ENCODE assay signal across 1 cellular context in the genomic region with DNA sequence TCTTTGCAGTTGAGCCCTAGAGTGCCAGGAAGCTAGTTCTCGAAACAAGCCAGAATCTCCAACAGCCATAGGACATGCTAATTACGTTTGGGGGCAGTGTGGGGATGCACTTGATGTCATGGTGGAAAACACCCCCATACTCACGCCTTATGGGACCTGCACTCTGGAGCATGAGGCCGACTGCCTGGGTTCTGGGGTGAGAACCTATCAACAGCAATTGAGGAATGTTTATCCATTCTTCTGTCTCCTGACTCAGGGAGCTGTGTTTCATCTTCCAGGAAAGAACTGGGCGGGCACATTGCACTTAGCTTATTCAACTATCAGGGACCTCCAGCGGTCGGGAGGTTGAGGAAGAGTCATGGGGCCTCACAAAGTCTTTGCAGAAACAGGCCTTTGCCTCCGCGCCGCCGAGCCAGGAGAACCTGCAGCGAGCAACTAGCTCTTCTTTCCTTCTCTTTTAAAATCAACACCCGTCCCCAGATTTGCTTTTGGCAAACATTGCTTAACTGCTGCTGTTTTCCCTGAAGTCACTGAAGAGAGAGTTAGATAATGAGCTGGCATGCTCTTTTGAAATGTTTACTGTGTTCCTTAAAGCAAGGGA.
TF ChIP-seq lines count a peak whose summit lies in the region.

No MANE protein-coding gene starts in this region.

TF ChIP-seq in HepG2, 621 proteins besides CTCF, POLR2A, EP300 and RAD21 (continued from another document and continues in another):
- TF ChIP-seq, protein P1, sequence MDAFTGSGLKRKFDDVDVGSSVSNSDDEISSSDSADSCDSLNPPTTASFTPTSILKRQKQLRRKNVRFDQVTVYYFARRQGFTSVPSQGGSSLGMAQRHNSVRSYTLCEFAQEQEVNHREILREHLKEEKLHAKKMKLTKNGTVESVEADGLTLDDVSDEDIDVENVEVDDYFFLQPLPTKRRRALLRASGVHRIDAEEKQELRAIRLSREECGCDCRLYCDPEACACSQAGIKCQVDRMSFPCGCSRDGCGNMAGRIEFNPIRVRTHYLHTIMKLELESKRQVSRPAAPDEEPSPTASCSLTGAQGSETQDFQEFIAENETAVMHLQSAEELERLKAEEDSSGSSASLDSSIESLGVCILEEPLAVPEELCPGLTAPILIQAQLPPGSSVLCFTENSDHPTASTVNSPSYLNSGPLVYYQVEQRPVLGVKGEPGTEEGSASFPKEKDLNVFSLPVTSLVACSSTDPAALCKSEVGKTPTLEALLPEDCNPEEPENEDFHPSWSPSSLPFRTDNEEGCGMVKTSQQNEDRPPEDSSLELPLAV (CRISPR knock-in tag; conservative IDR thresholded peaks at IDR 0.05; ENCODE audit: low read depth) = no peak
- TF ChIP-seq NR3C1 (CRISPR knock-in tag; IDR thresholded peaks at IDR 0.05) = no peak
- TF ChIP-seq, protein P2, sequence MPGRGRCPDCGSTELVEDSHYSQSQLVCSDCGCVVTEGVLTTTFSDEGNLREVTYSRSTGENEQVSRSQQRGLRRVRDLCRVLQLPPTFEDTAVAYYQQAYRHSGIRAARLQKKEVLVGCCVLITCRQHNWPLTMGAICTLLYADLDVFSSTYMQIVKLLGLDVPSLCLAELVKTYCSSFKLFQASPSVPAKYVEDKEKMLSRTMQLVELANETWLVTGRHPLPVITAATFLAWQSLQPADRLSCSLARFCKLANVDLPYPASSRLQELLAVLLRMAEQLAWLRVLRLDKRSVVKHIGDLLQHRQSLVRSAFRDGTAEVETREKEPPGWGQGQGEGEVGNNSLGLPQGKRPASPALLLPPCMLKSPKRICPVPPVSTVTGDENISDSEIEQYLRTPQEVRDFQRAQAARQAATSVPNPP (CRISPR knock-in tag; IDR thresholded peaks at IDR 0.05) = no peak
- no peak for TF ChIP-seq CHCHD3 (CRISPR knock-in tag; IDR thresholded peaks at IDR 0.05)
- TF ChIP-seq MAF1 (CRISPR knock-in tag; IDR thresholded peaks at IDR 0.05; ENCODE audit: borderline replicate concordance) = no peak
- no peak; the same call in 1 of the 2 replicates for TF ChIP-seq TGIF2 (CRISPR knock-in tag; IDR thresholded peaks at IDR 0.05)
- TF ChIP-seq, protein P3, sequence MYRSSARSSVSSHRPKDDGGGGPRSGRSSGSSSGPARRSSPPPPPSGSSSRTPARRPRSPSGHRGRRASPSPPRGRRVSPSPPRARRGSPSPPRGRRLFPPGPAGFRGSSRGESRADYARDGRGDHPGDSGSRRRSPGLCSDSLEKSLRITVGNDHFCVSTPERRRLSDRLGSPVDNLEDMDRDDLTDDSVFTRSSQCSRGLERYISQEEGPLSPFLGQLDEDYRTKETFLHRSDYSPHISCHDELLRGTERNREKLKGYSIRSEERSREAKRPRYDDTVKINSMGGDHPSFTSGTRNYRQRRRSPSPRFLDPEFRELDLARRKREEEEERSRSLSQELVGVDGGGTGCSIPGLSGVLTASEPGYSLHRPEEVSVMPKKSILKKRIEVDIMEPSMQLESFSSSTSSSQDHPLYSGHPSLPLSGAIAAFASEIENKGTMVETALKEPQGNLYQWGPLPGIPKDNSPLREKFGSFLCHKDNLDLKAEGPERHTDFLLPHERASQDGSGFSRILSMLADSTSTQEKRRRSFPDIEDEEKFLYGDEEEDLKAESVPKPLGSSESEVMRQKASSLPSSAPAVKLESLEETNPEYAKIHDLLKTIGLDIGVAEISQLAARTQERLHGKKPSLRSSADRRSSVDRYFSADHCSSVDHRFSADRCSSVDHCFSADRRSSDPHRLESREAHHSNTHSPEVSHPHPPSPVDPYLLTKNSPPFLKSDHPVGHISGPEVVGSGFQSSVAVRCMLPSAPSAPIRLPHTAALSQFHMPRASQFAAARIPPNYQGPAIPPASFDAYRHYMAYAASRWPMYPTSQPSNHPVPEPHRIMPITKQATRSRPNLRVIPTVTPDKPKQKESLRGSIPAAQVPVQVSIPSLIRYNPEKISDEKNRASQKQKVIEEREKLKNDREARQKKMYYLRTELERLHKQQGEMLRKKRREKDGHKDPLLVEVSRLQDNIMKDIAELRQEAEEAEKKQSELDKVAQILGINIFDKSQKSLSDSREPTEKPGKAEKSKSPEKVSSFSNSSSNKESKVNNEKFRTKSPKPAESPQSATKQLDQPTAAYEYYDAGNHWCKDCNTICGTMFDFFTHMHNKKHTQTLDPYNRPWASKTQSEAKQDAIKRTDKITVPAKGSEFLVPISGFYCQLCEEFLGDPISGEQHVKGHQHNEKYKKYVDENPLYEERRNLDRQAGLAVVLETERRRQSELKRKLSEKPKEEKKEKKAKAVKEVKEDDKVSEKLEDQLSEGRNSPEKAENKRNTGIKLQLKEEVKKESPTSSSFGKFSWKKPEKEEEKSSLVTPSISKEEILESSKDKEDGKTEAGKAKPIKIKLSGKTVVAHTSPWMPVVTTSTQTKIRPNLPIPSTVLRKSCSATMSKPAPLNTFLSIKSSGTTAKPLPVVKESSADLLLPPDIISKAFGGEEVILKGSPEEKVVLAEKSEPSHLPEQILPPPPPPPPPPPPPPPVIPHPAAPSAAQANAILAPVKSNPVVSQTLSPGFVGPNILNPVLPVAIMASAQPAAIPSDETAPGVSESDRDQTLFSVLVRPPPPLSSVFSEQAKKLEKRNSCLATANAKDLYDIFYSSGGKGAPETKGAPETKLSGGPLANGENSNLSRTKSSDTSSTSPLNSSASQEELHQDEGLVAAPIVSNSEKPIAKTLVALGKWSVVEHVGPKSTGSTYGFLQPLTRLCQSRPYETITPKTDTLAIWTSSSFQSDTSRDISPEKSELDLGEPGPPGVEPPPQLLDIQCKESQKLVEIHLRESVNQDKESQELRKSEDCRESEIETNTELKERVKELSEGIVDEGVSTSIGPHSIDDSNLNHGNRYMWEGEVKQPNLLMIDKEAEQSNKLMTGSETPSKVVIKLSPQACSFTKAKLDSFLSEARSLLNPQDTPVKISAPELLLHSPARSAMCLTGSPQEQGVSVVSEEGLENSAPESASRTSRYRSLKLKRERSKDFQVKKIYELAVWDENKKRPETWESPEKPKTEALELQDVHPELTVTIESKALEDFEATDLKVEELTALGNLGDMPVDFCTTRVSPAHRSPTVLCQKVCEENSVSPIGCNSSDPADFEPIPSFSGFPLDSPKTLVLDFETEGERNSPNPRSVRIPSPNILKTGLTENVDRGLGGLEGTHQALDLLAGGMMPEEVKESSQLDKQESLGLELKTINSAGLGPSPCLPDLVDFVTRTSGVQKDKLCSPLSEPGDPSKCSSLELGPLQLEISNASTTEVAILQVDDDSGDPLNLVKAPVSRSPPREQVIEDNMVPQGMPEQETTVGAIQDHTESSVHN (CRISPR knock-in tag; IDR thresholded peaks at IDR 0.05) = no peak
- TF ChIP-seq, protein P4, sequence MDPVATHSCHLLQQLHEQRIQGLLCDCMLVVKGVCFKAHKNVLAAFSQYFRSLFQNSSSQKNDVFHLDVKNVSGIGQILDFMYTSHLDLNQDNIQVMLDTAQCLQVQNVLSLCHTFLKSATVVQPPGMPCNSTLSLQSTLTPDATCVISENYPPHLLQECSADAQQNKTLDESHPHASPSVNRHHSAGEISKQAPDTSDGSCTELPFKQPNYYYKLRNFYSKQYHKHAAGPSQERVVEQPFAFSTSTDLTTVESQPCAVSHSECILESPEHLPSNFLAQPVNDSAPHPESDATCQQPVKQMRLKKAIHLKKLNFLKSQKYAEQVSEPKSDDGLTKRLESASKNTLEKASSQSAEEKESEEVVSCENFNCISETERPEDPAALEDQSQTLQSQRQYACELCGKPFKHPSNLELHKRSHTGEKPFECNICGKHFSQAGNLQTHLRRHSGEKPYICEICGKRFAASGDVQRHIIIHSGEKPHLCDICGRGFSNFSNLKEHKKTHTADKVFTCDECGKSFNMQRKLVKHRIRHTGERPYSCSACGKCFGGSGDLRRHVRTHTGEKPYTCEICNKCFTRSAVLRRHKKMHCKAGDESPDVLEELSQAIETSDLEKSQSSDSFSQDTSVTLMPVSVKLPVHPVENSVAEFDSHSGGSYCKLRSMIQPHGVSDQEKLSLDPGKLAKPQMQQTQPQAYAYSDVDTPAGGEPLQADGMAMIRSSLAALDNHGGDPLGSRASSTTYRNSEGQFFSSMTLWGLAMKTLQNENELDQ (CRISPR knock-in tag; IDR thresholded peaks at IDR 0.05; ENCODE audit: borderline replicate concordance) = no peak
- TF ChIP-seq, protein P5, sequence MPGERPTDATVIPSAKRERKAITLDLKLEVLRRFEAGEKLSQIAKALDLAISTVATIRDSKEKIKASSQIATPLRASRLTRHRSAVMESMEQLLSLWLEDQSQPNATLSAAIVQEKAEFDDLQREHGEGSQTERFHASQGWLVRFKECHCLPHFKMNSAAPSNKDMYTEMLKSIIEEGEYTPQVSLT (CRISPR knock-in tag; IDR thresholded peaks at IDR 0.05; ENCODE audit: borderline replicate concordance, low read depth) = no peak
- no peak for TF ChIP-seq RBAK (CRISPR knock-in tag; IDR thresholded peaks at IDR 0.05)
- TF ChIP-seq STAG1 (CRISPR knock-in tag; IDR thresholded peaks at IDR 0.05) = peak; percentile 16; the same call in 1 of the 2 replicates
- no peak for TF ChIP-seq ZFP90 (CRISPR knock-in tag; IDR thresholded peaks at IDR 0.05; ENCODE audit: borderline replicate concordance)
- TF ChIP-seq ELF1 (CRISPR knock-in tag; IDR thresholded peaks at IDR 0.05) = peak; percentile 43; the same call in 1 of the 2 replicates
- TF ChIP-seq SOX6 (IDR thresholded peaks at IDR 0.05) = no peak
- TF ChIP-seq SOX6 (CRISPR knock-in tag; IDR thresholded peaks at IDR 0.05) = peak; percentile 75
- TF ChIP-seq, protein P6, sequence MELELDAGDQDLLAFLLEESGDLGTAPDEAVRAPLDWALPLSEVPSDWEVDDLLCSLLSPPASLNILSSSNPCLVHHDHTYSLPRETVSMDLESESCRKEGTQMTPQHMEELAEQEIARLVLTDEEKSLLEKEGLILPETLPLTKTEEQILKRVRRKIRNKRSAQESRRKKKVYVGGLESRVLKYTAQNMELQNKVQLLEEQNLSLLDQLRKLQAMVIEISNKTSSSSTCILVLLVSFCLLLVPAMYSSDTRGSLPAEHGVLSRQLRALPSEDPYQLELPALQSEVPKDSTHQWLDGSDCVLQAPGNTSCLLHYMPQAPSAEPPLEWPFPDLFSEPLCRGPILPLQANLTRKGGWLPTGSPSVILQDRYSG (CRISPR knock-in tag; IDR thresholded peaks at IDR 0.05) = no peak
- TF ChIP-seq PHF8 (CRISPR knock-in tag; IDR thresholded peaks at IDR 0.05) = peak; percentile 32; the same call in 1 of the 2 replicates
- no peak for TF ChIP-seq NRL (CRISPR knock-in tag; IDR thresholded peaks at IDR 0.05; ENCODE audit: borderline replicate concordance)
- no peak for TF ChIP-seq ZNF615 (CRISPR knock-in tag; IDR thresholded peaks at IDR 0.05; ENCODE audit: borderline replicate concordance)
- peak; percentile 81 for TF ChIP-seq ISL2 (CRISPR knock-in tag; IDR thresholded peaks at IDR 0.05)
- TF ChIP-seq TSC22D2 (CRISPR knock-in tag; IDR thresholded peaks at IDR 0.05; ENCODE audit: borderline replicate concordance) = no peak; the same call in 1 of the 2 replicates
- TF ChIP-seq MEIS1 (CRISPR knock-in tag; IDR thresholded peaks at IDR 0.05; ENCODE audit: borderline replicate concordance) = 0 out of 2 replicates have a peak, but pooled peaks have one; percentile 22
- TF ChIP-seq, protein P7, sequence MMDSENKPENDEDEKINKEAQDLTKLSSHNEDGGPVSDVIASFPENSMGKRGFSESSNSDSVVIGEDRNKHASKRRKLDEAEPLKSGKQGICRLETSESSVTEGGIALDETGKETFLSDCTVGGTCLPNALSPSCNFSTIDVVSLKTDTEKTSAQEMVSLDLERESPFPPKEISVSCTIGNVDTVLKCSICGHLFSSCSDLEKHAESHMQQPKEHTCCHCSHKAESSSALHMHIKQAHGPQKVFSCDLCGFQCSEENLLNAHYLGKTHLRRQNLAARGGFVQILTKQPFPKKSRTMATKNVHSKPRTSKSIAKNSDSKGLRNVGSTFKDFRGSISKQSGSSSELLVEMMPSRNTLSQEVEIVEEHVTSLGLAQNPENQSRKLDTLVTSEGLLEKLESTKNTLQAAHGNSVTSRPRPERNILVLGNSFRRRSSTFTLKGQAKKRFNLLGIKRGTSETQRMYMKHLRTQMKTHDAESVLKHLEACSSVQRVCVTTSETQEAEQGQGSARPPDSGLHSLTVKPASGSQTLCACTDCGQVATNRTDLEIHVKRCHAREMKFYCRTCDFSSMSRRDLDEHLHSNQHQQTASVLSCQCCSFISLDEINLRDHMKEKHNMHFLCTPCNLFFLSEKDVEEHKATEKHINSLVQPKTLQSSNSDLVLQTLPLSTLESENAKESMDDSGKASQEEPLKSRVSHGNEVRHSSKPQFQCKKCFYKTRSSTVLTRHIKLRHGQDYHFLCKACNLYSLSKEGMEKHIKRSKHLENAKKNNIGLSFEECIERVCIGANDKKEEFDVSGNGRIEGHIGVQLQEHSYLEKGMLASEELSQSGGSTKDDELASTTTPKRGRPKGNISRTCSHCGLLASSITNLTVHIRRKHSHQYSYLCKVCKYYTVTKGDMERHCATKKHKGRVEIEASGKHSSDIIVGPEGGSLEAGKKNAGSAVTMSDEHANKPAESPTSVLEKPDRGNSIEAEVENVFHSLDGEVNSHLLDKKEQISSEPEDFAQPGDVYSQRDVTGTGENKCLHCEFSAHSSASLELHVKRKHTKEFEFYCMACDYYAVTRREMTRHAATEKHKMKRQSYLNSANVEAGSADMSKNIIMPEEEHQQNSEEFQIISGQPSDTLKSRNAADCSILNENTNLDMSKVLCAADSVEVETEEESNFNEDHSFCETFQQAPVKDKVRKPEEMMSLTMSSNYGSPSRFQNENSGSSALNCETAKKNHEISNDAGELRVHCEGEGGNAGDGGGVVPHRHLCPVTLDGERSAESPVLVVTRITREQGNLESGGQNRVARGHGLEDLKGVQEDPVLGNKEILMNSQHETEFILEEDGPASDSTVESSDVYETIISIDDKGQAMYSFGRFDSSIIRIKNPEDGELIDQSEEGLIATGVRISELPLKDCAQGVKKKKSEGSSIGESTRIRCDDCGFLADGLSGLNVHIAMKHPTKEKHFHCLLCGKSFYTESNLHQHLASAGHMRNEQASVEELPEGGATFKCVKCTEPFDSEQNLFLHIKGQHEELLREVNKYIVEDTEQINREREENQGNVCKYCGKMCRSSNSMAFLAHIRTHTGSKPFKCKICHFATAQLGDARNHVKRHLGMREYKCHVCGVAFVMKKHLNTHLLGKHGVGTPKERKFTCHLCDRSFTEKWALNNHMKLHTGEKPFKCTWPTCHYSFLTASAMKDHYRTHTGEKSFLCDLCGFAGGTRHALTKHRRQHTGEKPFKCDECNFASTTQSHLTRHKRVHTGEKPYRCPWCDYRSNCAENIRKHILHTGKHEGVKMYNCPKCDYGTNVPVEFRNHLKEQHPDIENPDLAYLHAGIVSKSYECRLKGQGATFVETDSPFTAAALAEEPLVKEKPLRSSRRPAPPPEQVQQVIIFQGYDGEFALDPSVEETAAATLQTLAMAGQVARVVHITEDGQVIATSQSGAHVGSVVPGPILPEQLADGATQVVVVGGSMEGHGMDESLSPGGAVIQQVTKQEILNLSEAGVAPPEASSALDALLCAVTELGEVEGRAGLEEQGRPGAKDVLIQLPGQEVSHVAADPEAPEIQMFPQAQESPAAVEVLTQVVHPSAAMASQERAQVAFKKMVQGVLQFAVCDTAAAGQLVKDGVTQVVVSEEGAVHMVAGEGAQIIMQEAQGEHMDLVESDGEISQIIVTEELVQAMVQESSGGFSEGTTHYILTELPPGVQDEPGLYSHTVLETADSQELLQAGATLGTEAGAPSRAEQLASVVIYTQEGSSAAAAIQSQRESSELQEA (CRISPR knock-in tag; IDR thresholded peaks at IDR 0.05; ENCODE audit: not compliant biosample characterization) = no peak
- TF ChIP-seq, protein P8, sequence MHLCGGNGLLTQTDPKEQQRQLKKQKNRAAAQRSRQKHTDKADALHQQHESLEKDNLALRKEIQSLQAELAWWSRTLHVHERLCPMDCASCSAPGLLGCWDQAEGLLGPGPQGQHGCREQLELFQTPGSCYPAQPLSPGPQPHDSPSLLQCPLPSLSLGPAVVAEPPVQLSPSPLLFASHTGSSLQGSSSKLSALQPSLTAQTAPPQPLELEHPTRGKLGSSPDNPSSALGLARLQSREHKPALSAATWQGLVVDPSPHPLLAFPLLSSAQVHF (CRISPR knock-in tag; IDR thresholded peaks at IDR 0.05) = no peak
- TF ChIP-seq KDM1A (CRISPR knock-in tag; IDR thresholded peaks at IDR 0.05) = 0 out of 2 replicates have a peak, but pooled peaks have one; percentile 22
